8 cellular contexts compared by ENCODE assay signal in genomic region chr17:31068291-31068690, GRCh38. TPM values are rescaled to one million over a fixed set of nuclear protein-coding genes. Genes with fewer than 3 reads are reported as not detected.
DNase-seq lines count a peak whose midpoint lies in the region; ATAC-seq and TF ChIP-seq lines count a peak whose summit lies in the region.

No MANE protein-coding gene starts in this region.

- no peaks in the 10 kb centered on the region for H3K4me1 Mint-ChIP-seq in activated T-helper 1 cell treated with anti-CD3 and anti-CD28 coated beads, Interleukin-12 subunit alpha, Interleukin-12 subunit beta, Interleukin-2, Interleukin-4 antibody, amounts not matched to agents 30 ng/mL and 10 ng/mL and 1 ng/mL, durations not matched to agents 14 hours and 24 hours and 36 hours (ENCODE audit: low read depth)

- H3K4me3 Mint-ChIP-seq in activated T-helper 1 cell treated with anti-CD3 and anti-CD28 coated beads, Interleukin-12 subunit alpha, Interleukin-12 subunit beta, Interleukin-2, Interleukin-4 antibody, amounts not matched to agents 30 ng/mL and 10 ng/mL and 1 ng/mL, durations not matched to agents 14 hours and 24 hours and 36 hours: no peak overlapping the region

- H3K36me3 ChIP-seq in A673 (ENCODE audit: insufficient read depth, low read length, poor library complexity, severe bottlenecking): no peaks in the 10 kb centered on the region
- no peaks in the 10 kb centered on the region for H3K36me3 ChIP-seq in PC-9 (ENCODE audit: low read depth)

- H4K20me1 ChIP-seq in PC-9 (ENCODE audit: insufficient read depth): no peaks in the 10 kb centered on the region

- no peaks in the 10 kb centered on the region for H3K9me3 Mint-ChIP-seq in activated T-helper 1 cell treated with anti-CD3 and anti-CD28 coated beads, Interleukin-12 subunit alpha, Interleukin-12 subunit beta, Interleukin-2, Interleukin-4 antibody, amounts not matched to agents 30 ng/mL and 10 ng/mL and 1 ng/mL, durations not matched to agents 14 hours and 24 hours and 36 hours

- in situ Hi-C loops in GM13976 (cut with MboI; ENCODE audit: low sequenced_read_pairs, unreplicated experiment): no loop called here

- H3K4me3 ChIP-seq in A673 (ENCODE audit: low read depth, low read length, poor library complexity, severe bottlenecking) (no peak overlapping the region), PC-9 (no peak overlapping the region)

- no peaks in the 10 kb centered on the region for H3K27me3 Mint-ChIP-seq in activated T-helper 1 cell treated with anti-CD3 and anti-CD28 coated beads, Interleukin-12 subunit alpha, Interleukin-12 subunit beta, Interleukin-2, Interleukin-4 antibody, amounts not matched to agents 30 ng/mL and 10 ng/mL and 1 ng/mL, durations not matched to agents 14 hours and 24 hours and 36 hours (ENCODE audit: insufficient read depth)

- H3K27me3 ChIP-seq in A673 (replicated peaks; ENCODE audit: insufficient read depth, low read depth, low read length, poor library complexity) (no peaks in the 10 kb centered on the region), PC-9 (ENCODE audit: insufficient read depth, low read depth) (no peaks in the 10 kb centered on the region)

- intact Hi-C loops in A673 (cut with micrococcal nuclease; ENCODE audit: unreplicated experiment) (no loop called here), PC-9 (cut with micrococcal nuclease; ENCODE audit: unreplicated experiment) (no loop called here), posterior vena cava (cut with DNase I) (no loop called here)
- intact Hi-C loops in activated T-helper 1 cell treated with anti-CD3 and anti-CD28 coated beads, Interleukin-12 subunit alpha, Interleukin-12 subunit beta, Interleukin-2, Interleukin-4 antibody, amounts not matched to agents 30 ng/mL and 10 ng/mL and 1 ng/mL, durations not matched to agents 14 hours and 24 hours and 36 hours (cut with micrococcal nuclease): no loop called here

- no peaks in the 10 kb centered on the region for H3K79me2 ChIP-seq in PC-9 (ENCODE audit: low read depth)

- H3K9me3 ChIP-seq in A673 (ENCODE audit: low read depth, low read length, poor library complexity, severe bottlenecking) (no peaks in the 10 kb centered on the region), PC-9 (ENCODE audit: insufficient read depth, low read depth) (no peaks in the 10 kb centered on the region)

- no peak overlapping the region for H2AFZ ChIP-seq in PC-9

- H3K4me1 ChIP-seq in A673 (ENCODE audit: insufficient read depth, low read length, poor library complexity, severe bottlenecking): no peaks in the 10 kb centered on the region
- peaks cover 37% of the 10 kb centered on the region for H3K4me1 ChIP-seq in PC-9 (replicated peaks; ENCODE audit: insufficient read depth)

- H3K27ac ChIP-seq in A673 (ENCODE audit: low read depth, low read length, poor library complexity, severe bottlenecking): no peak overlapping the region
- peak overlapping the region; percentile 77 for H3K27ac ChIP-seq in PC-9

- DNase-seq in A673 (ENCODE audit: low spot score) (peak; percentile 33), GM13976 (ENCODE audit: low spot score) (peak; percentile 57), PC-9 (peak in 1 of 2 experiments; percentile 18), iPS DF 19.7 (ENCODE audit: low read depth, low spot score) (peak; percentile 25), posterior vena cava (ENCODE audit: low spot score) (no peak)
- DNase-seq in activated T-helper 1 cell treated with anti-CD3 and anti-CD28 coated beads, Interleukin-12 subunit alpha, Interleukin-12 subunit beta, Interleukin-2, Interleukin-4 antibody, amounts not matched to agents 30 ng/mL and 10 ng/mL and 1 ng/mL, durations not matched to agents 14 hours and 24 hours and 36 hours (ENCODE audit: low spot score): peak; percentile 25
- DNase-seq in stimulated activated CD4-positive, alpha-beta T cell treated with anti-CD3 and anti-CD28 coated beads, Interleukin-4, amount 100 ng/mL, for 4 hours: peak; percentile 19 to 32

- TF ChIP-seq CTCF in A673 (conservative IDR thresholded peaks at IDR 0.05; ENCODE audit: low read depth, low read length): peak; percentile 50
- peak; percentile 45 for TF ChIP-seq CTCF in GM13976 (IDR thresholded peaks at IDR 0.05; ENCODE audit: borderline replicate concordance, control extremely low read depth, extremely low read depth, insufficient read depth, missing control alignments)
- peak; percentile 46; the same call in 1 of the 2 replicates for TF ChIP-seq CTCF in PC-9 (conservative IDR thresholded peaks at IDR 0.05)

- CTCF ChIA-PET in A673 (lab: Charles Lee) (interaction anchor here (0.7 kb wide), 1 partner anchor 142 kb away, joined by 4 read pairs; no protein-coding TSS in a partner anchor), PC-9 (lab: Charles Lee) (no interaction called here)

- BruUV-seq in A673 (replicated peaks; lab: Mats Ljungman, UMichigan) (no TSS peak), PC-9 (replicated peaks; lab: Mats Ljungman, UMichigan) (no TSS peak)

- no peaks in the 10 kb centered on the region for H3K9me2 ChIP-seq in PC-9 (ENCODE audit: insufficient read depth)

- no peaks in the 10 kb centered on the region for H3K36me3 Mint-ChIP-seq in activated T-helper 1 cell treated with anti-CD3 and anti-CD28 coated beads, Interleukin-12 subunit alpha, Interleukin-12 subunit beta, Interleukin-2, Interleukin-4 antibody, amounts not matched to agents 30 ng/mL and 10 ng/mL and 1 ng/mL, durations not matched to agents 14 hours and 24 hours and 36 hours (ENCODE audit: low read depth)

- POLR2A ChIA-PET in A673 (lab: Charles Lee; ENCODE audit: low non-redundant PET) (no interaction called here), PC-9 (lab: Charles Lee; ENCODE audit: unreplicated experiment) (interaction anchor here (0.6 kb wide), 1 partner anchor 115 kb away, joined by 4 read pairs; no protein-coding TSS in a partner anchor)

- ATAC-seq in GM18511 (IDR thresholded peaks at IDR 0.05; ENCODE audit: unreplicated experiment): no peak

- peaks cover 24% of the 10 kb centered on the region for H3F3A ChIP-seq in PC-9 (ENCODE audit: insufficient read depth, low read depth)

- H3K27ac Mint-ChIP-seq in activated T-helper 1 cell treated with anti-CD3 and anti-CD28 coated beads, Interleukin-12 subunit alpha, Interleukin-12 subunit beta, Interleukin-2, Interleukin-4 antibody, amounts not matched to agents 30 ng/mL and 10 ng/mL and 1 ng/mL, durations not matched to agents 14 hours and 24 hours and 36 hours: no peak overlapping the region

- H3K4me2 ChIP-seq in PC-9: peak overlapping the region; percentile 43

RNA-seq across cellular contexts. Expression of gene NF1, which starts 26.5 kb away (rescaled TPM):
- 32.1 and 36.5 TPM in 2 replicates for total RNA-seq in A673 (2021)
- 61.0 and 64.0 TPM in 2 replicates for total RNA-seq in PC-9 (2021)
- total RNA-seq in activated T-helper 1 cell treated with anti-CD3 and anti-CD28 coated beads, Interleukin-12 subunit alpha, Interleukin-12 subunit beta, Interleukin-2, Interleukin-4 antibody, amounts not matched to agents 30 ng/mL and 10 ng/mL and 1 ng/mL, durations not matched to agents 14 hours and 24 hours and 36 hours: 30.0 and 31.5 TPM in 2 replicates
- 10 to 100 TPM; 47.7 to 70.1 TPM for total RNA-seq in posterior vena cava
